8 cellular contexts compared by ENCODE assay signal in genomic region chr1:245953876-245954660, GRCh38.
DNase-seq lines count a peak whose midpoint lies in the region; ATAC-seq, FAIRE-seq and TF ChIP-seq lines count a peak whose summit lies in the region.

No MANE protein-coding gene starts in this region.

- DNase-seq in kidney glomerular epithelial cell (lab: John Stamatoyannopoulos, UW) (peak; percentile 18), upper lobe of right lung (no peak), NCI-H774 (lab: John Stamatoyannopoulos, UW) (no peak)
- no peak for DNase-seq in stimulated activated CD8-positive, alpha-beta memory T cell treated with anti-CD3 and anti-CD28 coated beads, Interleukin-4, amount 100 ng/mL, for 48 hours
- DNase-seq in stimulated activated CD4-positive, alpha-beta T cell treated with anti-CD3 and anti-CD28 coated beads, Interleukin-2, amount 100 ng/mL, for 24 hours: no peak

- peak overlapping the region; percentile 78 for H3K27ac ChIP-seq in upper lobe of right lung

- no peaks in the 10 kb centered on the region for H3K27me3 ChIP-seq in upper lobe of right lung

- peaks cover 8% of the 10 kb centered on the region for H3K4me1 ChIP-seq in upper lobe of right lung

- H3K36me3 ChIP-seq in upper lobe of right lung: no peaks in the 10 kb centered on the region

- no peaks in the 10 kb centered on the region for H3K9me3 ChIP-seq in upper lobe of right lung

- TF ChIP-seq CTCF in upper lobe of right lung (IDR thresholded peaks at IDR 0.05): no peak

- intact Hi-C loops in upper lobe of right lung (cut with DNase I): no loop called here

- peak; percentile 46 for ATAC-seq in GM18861 (IDR thresholded peaks at IDR 0.05; ENCODE audit: unreplicated experiment)
- peak; percentile 58 for ATAC-seq in HG02852 (IDR thresholded peaks at IDR 0.05; ENCODE audit: unreplicated experiment)
- peak; percentile 33 for ATAC-seq in upper lobe of right lung

- peak; percentile 40 for FAIRE-seq in TTC549 (lab: Jason Lieb, UNC)

- peak overlapping the region; percentile 45 for H3K4me3 ChIP-seq in upper lobe of right lung
